In the genomic region with DNA sequence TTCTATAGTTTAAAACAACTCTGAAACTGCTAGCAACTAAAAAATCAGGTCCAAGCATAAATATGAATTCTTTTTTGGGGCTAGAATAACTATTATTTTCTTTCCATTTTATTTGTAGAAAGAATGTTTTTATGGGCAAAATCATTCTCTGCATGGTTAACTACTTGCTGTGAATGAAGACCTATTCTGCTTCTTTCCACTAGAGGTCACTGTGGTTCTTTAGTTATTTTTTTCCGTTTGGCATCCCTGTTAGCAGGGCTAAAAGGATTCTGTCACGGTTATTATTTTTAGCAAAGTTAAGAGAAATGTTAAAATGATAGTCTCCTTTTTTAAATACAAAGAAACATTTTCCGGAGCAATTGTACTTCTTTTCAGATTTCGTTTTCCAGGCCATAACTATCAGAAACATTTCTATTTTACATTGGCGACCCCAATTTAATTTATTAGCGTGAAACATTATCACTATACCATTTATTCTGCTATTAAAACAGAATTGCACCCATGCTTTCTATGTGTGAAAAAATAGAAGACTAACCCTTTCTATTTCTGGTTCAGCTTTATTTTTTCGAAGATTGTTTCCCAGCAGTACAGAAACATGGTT, we compare ENCODE assay signal across 8 cellular contexts.
DNase-seq lines count a peak whose midpoint lies in the region; ATAC-seq and TF ChIP-seq lines count a peak whose summit lies in the region.

No MANE protein-coding gene starts in this region.

- H3K27ac Mint-ChIP-seq in activated CD4-positive, alpha-beta memory T cell treated with anti-CD3 and anti-CD28 coated beads, Interleukin-2, amount 10 ng/mL, durations not matched to agents 7 days and 5 days = no peak overlapping the region

- no peak overlapping the region for H3K27ac ChIP-seq in breast epithelium
- no peak overlapping the region for H3K27ac ChIP-seq in liver (ENCODE audit: low read depth in 1 of 2, low read length in 2 of 2)

- no peaks in the 10 kb centered on the region for H3K27me3 ChIP-seq in breast epithelium
- H3K27me3 ChIP-seq in liver (ENCODE audit: control insufficient read depth in 4 of 4, insufficient read depth in 4 of 4, low read length in 3 of 4) = peaks cover 0 to 19% (median 3%) of the 10 kb centered on the region in 4 donors

- H3K9me3 ChIP-seq in breast epithelium (peaks cover 0 to 6% of the 10 kb centered on the region in 2 donors), liver (ENCODE audit: control insufficient read depth in 4 of 4, low read length in 3 of 4) (no peaks in the 10 kb centered on the region)

- peaks cover 1% of the 10 kb centered on the region for H3K27me3 Mint-ChIP-seq in activated CD4-positive, alpha-beta memory T cell treated with anti-CD3 and anti-CD28 coated beads, Interleukin-2, amount 10 ng/mL, durations not matched to agents 7 days and 5 days

- H3K4me1 ChIP-seq in breast epithelium (no peaks in the 10 kb centered on the region), liver (ENCODE audit: control insufficient read depth in 4 of 4, insufficient read depth in 4 of 4, low read length in 3 of 4) (no peaks in the 10 kb centered on the region)

- peak; percentile 79 for ATAC-seq in GM18511 (IDR thresholded peaks at IDR 0.05; ENCODE audit: unreplicated experiment)
- peak; percentile 63 for ATAC-seq in HG03175 (IDR thresholded peaks at IDR 0.05; ENCODE audit: unreplicated experiment)

- POLR2A ChIA-PET in activated CD4-positive, alpha-beta memory T cell treated with anti-CD3 and anti-CD28 coated beads, Interleukin-2, amount 10 ng/mL, durations not matched to agents 7 days and 5 days (lab: Charles Lee) = no interaction called here

- H3K36me3 ChIP-seq in breast epithelium = no peaks in the 10 kb centered on the region
- H3K36me3 ChIP-seq in liver (ENCODE audit: control insufficient read depth in 4 of 4, insufficient read depth in 3 of 4, low read depth in 1 of 4, low read length in 3 of 4) = no peaks in the 10 kb centered on the region

- DNase-seq in AG09309 (ENCODE audit: low read depth) (no peak), NCI-H526 treated with DMSO at 0.1 percent for 48 hours (lab: John Stamatoyannopoulos, UW) (peak; percentile 56), breast epithelium (ENCODE audit: low spot score in 2 of 2) (no peak)
- no peak for DNase-seq in activated CD4-positive, alpha-beta memory T cell treated with anti-CD3 and anti-CD28 coated beads, Interleukin-2, amount 10 ng/mL, durations not matched to agents 7 days and 5 days
- no peak for DNase-seq in stimulated activated CD4-positive, alpha-beta T cell treated with anti-CD3 and anti-CD28 coated beads, Interleukin-15, amount 100 ng/mL, for 24 hours

- CTCF ChIA-PET in activated CD4-positive, alpha-beta memory T cell treated with anti-CD3 and anti-CD28 coated beads, Interleukin-2, amount 10 ng/mL, durations not matched to agents 7 days and 5 days (lab: Charles Lee) = interaction anchor here (1.5 to 4.2 kb wide), 2 partner anchors 95 to 98 kb away, joined by 4 to 20 read pairs; no protein-coding TSS in a partner anchor

- 37% methylated on average over 7 of the region's 7 CpGs for WGBS in liver

- TF ChIP-seq CTCF in AG09309 (IDR thresholded peaks at IDR 0.05; ENCODE audit: control insufficient read depth, insufficient read depth, low read depth, low read length, missing control alignments) (peak; percentile 59), breast epithelium (IDR thresholded peaks at IDR 0.05) (peak; percentile 62 to 81 (median 79)), liver (IDR thresholded peaks at IDR 0.05; ENCODE audit: low read depth, low read length, missing input control) (peak; percentile 86)

- H3K4me3 ChIP-seq in AG09309 (ENCODE audit: control insufficient read depth, low read depth, low read length) (no peak overlapping the region), breast epithelium (no peak overlapping the region), liver (ENCODE audit: low read depth in 1 of 3, low read length in 3 of 3) (no peak overlapping the region)

- TF ChIP-seq RAD21 in liver (IDR thresholded peaks at IDR 0.05) = peak; percentile 84 to 86

- H3K4me1 Mint-ChIP-seq in activated CD4-positive, alpha-beta memory T cell treated with anti-CD3 and anti-CD28 coated beads, Interleukin-2, amount 10 ng/mL, durations not matched to agents 7 days and 5 days = no peaks in the 10 kb centered on the region

- H3K4me3 Mint-ChIP-seq in activated CD4-positive, alpha-beta memory T cell treated with anti-CD3 and anti-CD28 coated beads, Interleukin-2, amount 10 ng/mL, durations not matched to agents 7 days and 5 days = no peak overlapping the region

- intact Hi-C loops in breast epithelium (cut with DNase I; ENCODE audit: low total_unique reads) = no loop called here

- no peaks in the 10 kb centered on the region for H3K9me3 Mint-ChIP-seq in activated CD4-positive, alpha-beta memory T cell treated with anti-CD3 and anti-CD28 coated beads, Interleukin-2, amount 10 ng/mL, durations not matched to agents 7 days and 5 days

- H3K9ac ChIP-seq in liver (ENCODE audit: low read depth in 1 of 2, low read length in 2 of 2) = no peak overlapping the region

- no peaks in the 10 kb centered on the region for H3K36me3 Mint-ChIP-seq in activated CD4-positive, alpha-beta memory T cell treated with anti-CD3 and anti-CD28 coated beads, Interleukin-2, amount 10 ng/mL, durations not matched to agents 7 days and 5 days (ENCODE audit: low read depth)

- TF ChIP-seq POLR2A in breast epithelium (IDR thresholded peaks at IDR 0.05) = no peak

TF ChIP-seq in liver, 16 proteins besides CTCF, POLR2A, EP300 and RAD21:
- no peak for TF ChIP-seq TAF1 (conservative IDR thresholded peaks at IDR 0.05)
- TF ChIP-seq HNF4G (IDR thresholded peaks at IDR 0.05) = no peak
- TF ChIP-seq YY1 (IDR thresholded peaks at IDR 0.05) = no peak
- no peak for TF ChIP-seq SP1 (IDR thresholded peaks at IDR 0.05)
- TF ChIP-seq, protein P1, sequence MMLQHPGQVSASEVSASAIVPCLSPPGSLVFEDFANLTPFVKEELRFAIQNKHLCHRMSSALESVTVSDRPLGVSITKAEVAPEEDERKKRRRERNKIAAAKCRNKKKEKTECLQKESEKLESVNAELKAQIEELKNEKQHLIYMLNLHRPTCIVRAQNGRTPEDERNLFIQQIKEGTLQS (IDR thresholded peaks at IDR 0.05) = no peak
- no peak for TF ChIP-seq RXRA (IDR thresholded peaks at IDR 0.05)
- TF ChIP-seq, protein P2, sequence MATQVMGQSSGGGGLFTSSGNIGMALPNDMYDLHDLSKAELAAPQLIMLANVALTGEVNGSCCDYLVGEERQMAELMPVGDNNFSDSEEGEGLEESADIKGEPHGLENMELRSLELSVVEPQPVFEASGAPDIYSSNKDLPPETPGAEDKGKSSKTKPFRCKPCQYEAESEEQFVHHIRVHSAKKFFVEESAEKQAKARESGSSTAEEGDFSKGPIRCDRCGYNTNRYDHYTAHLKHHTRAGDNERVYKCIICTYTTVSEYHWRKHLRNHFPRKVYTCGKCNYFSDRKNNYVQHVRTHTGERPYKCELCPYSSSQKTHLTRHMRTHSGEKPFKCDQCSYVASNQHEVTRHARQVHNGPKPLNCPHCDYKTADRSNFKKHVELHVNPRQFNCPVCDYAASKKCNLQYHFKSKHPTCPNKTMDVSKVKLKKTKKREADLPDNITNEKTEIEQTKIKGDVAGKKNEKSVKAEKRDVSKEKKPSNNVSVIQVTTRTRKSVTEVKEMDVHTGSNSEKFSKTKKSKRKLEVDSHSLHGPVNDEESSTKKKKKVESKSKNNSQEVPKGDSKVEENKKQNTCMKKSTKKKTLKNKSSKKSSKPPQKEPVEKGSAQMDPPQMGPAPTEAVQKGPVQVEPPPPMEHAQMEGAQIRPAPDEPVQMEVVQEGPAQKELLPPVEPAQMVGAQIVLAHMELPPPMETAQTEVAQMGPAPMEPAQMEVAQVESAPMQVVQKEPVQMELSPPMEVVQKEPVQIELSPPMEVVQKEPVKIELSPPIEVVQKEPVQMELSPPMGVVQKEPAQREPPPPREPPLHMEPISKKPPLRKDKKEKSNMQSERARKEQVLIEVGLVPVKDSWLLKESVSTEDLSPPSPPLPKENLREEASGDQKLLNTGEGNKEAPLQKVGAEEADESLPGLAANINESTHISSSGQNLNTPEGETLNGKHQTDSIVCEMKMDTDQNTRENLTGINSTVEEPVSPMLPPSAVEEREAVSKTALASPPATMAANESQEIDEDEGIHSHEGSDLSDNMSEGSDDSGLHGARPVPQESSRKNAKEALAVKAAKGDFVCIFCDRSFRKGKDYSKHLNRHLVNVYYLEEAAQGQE (IDR thresholded peaks at IDR 0.05) = no peak
- TF ChIP-seq JUND (IDR thresholded peaks at IDR 0.05) = no peak
- TF ChIP-seq FOXA2 (IDR thresholded peaks at IDR 0.05) = no peak
- no peak for TF ChIP-seq EGR1 (IDR thresholded peaks at IDR 0.05; ENCODE audit: low read depth in 2 of 2)
- TF ChIP-seq, protein P3, sequence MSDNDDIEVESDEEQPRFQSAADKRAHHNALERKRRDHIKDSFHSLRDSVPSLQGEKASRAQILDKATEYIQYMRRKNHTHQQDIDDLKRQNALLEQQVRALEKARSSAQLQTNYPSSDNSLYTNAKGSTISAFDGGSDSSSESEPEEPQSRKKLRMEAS (IDR thresholded peaks at IDR 0.05) = no peak
- TF ChIP-seq GABPA (IDR thresholded peaks at IDR 0.05 in 1 of 2, conservative IDR thresholded peaks at IDR 0.05 in 1 of 2) = no peak
